33 cellular contexts compared by ENCODE assay signal in the genomic region with DNA sequence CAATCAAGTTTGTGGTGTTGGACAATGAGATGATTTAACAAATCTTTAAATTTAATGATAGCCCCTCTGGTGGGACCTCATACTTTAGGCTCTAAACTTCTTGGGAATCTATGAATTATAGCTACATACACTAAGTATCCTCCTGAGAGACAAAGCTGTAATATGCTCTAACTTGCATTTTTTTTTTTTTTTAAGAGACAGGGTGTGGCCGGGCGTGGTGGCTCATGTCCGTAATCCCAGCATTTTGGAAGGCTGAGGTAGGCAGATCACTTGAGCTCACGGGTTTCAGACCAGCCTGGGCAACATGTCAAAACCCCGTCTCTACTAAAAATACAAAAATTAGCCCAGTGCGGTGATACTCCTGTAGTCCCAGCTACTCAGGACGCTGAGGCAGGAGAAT.
"Had no signal": no experiment of that assay in that cellular context is flagged by ENCODE, and none has a peak within 500 bp of the region (broad histone marks: within the 10 kb centered on the region; RNA-seq: fewer than 3 reads in every experiment).

No MANE protein-coding gene starts in this region.

- H3K27ac ChIP-seq: adrenal gland, body of pancreas, brain microvascular endothelial cell, cardiac muscle cell, VCaP had no signal

- ATAC-seq: activated CD8-positive, alpha-beta T cell treated with anti-CD3 and anti-CD28 coated beads for 36 hours; activated naive CD4-positive, alpha-beta T cell treated with anti-CD3 and anti-CD28 coated beads, Interleukin-2, amount 50 U/mL, for 72 hours; activated T-cell treated with anti-CD3 and anti-CD28 coated beads, Interleukin-2, amount 50 U/mL, for 4 hours; activated T-cell treated with anti-CD3 and anti-CD28 coated beads, Interleukin-2, amount 50 U/mL, for 72 hours; activated T-helper 17 cell treated with anti-CD3 and anti-CD28 coated beads, Interleukin-2, amount 50 U/mL, for 72 hours; body of pancreas had no signal

- H3K36me3 ChIP-seq: adrenal gland, brain microvascular endothelial cell, cardiac muscle cell had no signal

- DNase-seq: activated B cell treated with CpG ODN at 0.5 μM for 24 hours; activated CD4-positive, alpha-beta memory T cell treated with anti-CD3 and anti-CD28 coated beads for 36 hours; activated CD4-positive, alpha-beta T cell treated with anti-CD3 and anti-CD28 coated beads for 4 hours; activated CD4-positive, alpha-beta T cell treated with anti-CD3 and anti-CD28 coated beads, Interleukin-2, amount 10 ng/mL, durations not matched to agents 24 days and 14 days; activated CD4-positive, alpha-beta T cell treated with anti-CD3 and anti-CD28 coated beads, Interleukin-2, amount 50 U/mL, for 1 hour; activated CD4-positive, alpha-beta T cell treated with anti-CD3 and anti-CD28 coated beads, Interleukin-2, amount 50 U/mL, for 4 hours; activated CD4-positive, CD25-positive, alpha-beta regulatory T cell treated with anti-CD3 and anti-CD28 coated beads, Interleukin-2, amount 50 U/mL, for 72 hours; activated CD8-positive, alpha-beta memory T cell treated with anti-CD3 and anti-CD28 coated beads, Interleukin-2, amount 50 U/mL, for 4 hours; activated CD8-positive, alpha-beta T cell treated with anti-CD3 and anti-CD28 coated beads for 36 hours; activated effector memory CD4-positive, alpha-beta T cell treated with anti-CD3 and anti-CD28 coated beads, Interleukin-2, amount 50 U/mL, for 16 hours; activated gamma-delta T cell treated with Interleukin-2 at 50 U/mL for 16 hours; activated naive CD4-positive, alpha-beta T cell; activated naive CD4-positive, alpha-beta T cell treated with anti-CD3 and anti-CD28 coated beads for 36 hours; activated naive CD4-positive, alpha-beta T cell treated with anti-CD3 and anti-CD28 coated beads, Interleukin-2, amount 50 U/mL, for 16 hours; activated naive CD8-positive, alpha-beta T cell treated with anti-CD3 and anti-CD28 coated beads for 36 hours; activated T-cell treated with anti-CD3 and anti-CD28 coated beads for 4 hours; activated T-cell treated with anti-CD3 and anti-CD28 coated beads, Interleukin-2, amount 50 U/mL, for 1 hour; activated T-cell treated with anti-CD3 and anti-CD28 coated beads, Interleukin-2, amount 50 U/mL, for 4 hours; activated T-cell treated with anti-CD3 and anti-CD28 coated beads, Interleukin-2, amount 50 U/mL, for 72 hours; adrenal gland; amniotic stem cell; aorta; body of pancreas; brain microvascular endothelial cell; caudate nucleus; cerebellar nuclear complex; T-helper 1 cell; T-helper 2 cell; T-helper 9 cell had no signal

- H3K9me3 ChIP-seq: adrenal gland, body of pancreas had no signal

- H3K27me3 ChIP-seq: adrenal gland, body of pancreas, brain microvascular endothelial cell, cardiac muscle cell had no signal

- H3K4me1 ChIP-seq: adrenal gland, body of pancreas had no signal

- H3K4me3 ChIP-seq: adrenal gland, body of pancreas, cardiac muscle cell had no signal
